In genomic region chr7:151139071-151139521, GRCh38 we compare ENCODE assay signal across 23 cellular contexts. TPM values are rescaled to one million over a fixed set of nuclear protein-coding genes. Genes with fewer than 3 reads are reported as not detected.
DNase-seq lines count a peak whose midpoint lies in the region; ATAC-seq and TF ChIP-seq lines count a peak whose summit lies in the region.
"Had no signal": no experiment of that assay in that cellular context is flagged by ENCODE, and none has a peak within 500 bp of the region (broad histone marks: within the 10 kb centered on the region; RNA-seq: fewer than 3 reads in every experiment).

No MANE protein-coding gene starts in this region.

- TF ChIP-seq CTCF in SK-N-SH (IDR thresholded peaks at IDR 0.05) (no peak), testis (IDR thresholded peaks at IDR 0.05) (no peak)

- no peaks in the 10 kb centered on the region for H3K9me3 Mint-ChIP-seq in T-helper 2 cell treated with Interferon-gamma antibody and Interleukin-4, amounts not matched to agents 5 μg/mL and 100 μg/mL, for 36 hours
- H3K9me3 Mint-ChIP-seq: activated naive CD8-positive, alpha-beta T cell treated with anti-CD3 and anti-CD28 coated beads, Interleukin-2, amount 10 ng/mL, durations not matched to agents 7 days and 5 days; activated T-cell treated with anti-CD3 and anti-CD28 coated beads, Interleukin-2, amount 50 U/mL, for 4 hours; CD8-positive, alpha-beta T cell had no signal

- no peaks in the 10 kb centered on the region for H3K4me1 Mint-ChIP-seq in T-helper 2 cell treated with Interferon-gamma antibody and Interleukin-4, amounts not matched to agents 5 μg/mL and 100 μg/mL, for 36 hours (ENCODE audit: low read depth)
- H3K4me1 Mint-ChIP-seq: activated naive CD8-positive, alpha-beta T cell treated with anti-CD3 and anti-CD28 coated beads, Interleukin-2, amount 10 ng/mL, durations not matched to agents 7 days and 5 days had no signal

- H3K27ac Mint-ChIP-seq in T-helper 2 cell treated with Interferon-gamma antibody and Interleukin-4, amounts not matched to agents 5 μg/mL and 100 μg/mL, for 36 hours = no peak overlapping the region
- H3K27ac Mint-ChIP-seq: activated naive CD8-positive, alpha-beta T cell treated with anti-CD3 and anti-CD28 coated beads, Interleukin-2, amount 10 ng/mL, durations not matched to agents 7 days and 5 days; CD8-positive, alpha-beta T cell had no signal

- H3K9me2 ChIP-seq in SK-N-SH = no peaks in the 10 kb centered on the region

- H3K4me3 Mint-ChIP-seq in T-helper 2 cell treated with Interferon-gamma antibody and Interleukin-4, amounts not matched to agents 5 μg/mL and 100 μg/mL, for 36 hours = no peak overlapping the region
- H3K4me3 Mint-ChIP-seq: activated naive CD8-positive, alpha-beta T cell treated with anti-CD3 and anti-CD28 coated beads, Interleukin-2, amount 10 ng/mL, durations not matched to agents 7 days and 5 days; activated T-cell treated with anti-CD3 and anti-CD28 coated beads, Interleukin-2, amount 50 U/mL, for 4 hours; CD8-positive, alpha-beta T cell had no signal

- H3K4me2 ChIP-seq in SK-N-SH = no peak overlapping the region

- POLR2A ChIA-PET in SK-N-SH (lab: Yijun Ruan, JAX) = no interaction called here

- H3K36me3 Mint-ChIP-seq in T-helper 2 cell treated with Interferon-gamma antibody and Interleukin-4, amounts not matched to agents 5 μg/mL and 100 μg/mL, for 36 hours (ENCODE audit: low read depth) = no peaks in the 10 kb centered on the region
- H3K36me3 Mint-ChIP-seq: activated naive CD8-positive, alpha-beta T cell treated with anti-CD3 and anti-CD28 coated beads, Interleukin-2, amount 10 ng/mL, durations not matched to agents 7 days and 5 days had no signal

- no peak for TF ChIP-seq RAD21 in SK-N-SH (IDR thresholded peaks at IDR 0.05; ENCODE audit: low read length)

- intact Hi-C loops in Right ventricle myocardium superior (cut with DNase I) (no loop called here), Right ventricle myocardium inferior (cut with DNase I) (no loop called here), testis (cut with DNase I; ENCODE audit: low total_unique reads) (no loop called here)

- H3K4me1 ChIP-seq in SK-N-SH (ENCODE audit: control insufficient read depth in 1 of 2, insufficient read depth in 2 of 2, low read depth in 1 of 2, low read length in 1 of 2) (peaks cover 0 to 14% of the 10 kb centered on the region in 2 experiments; a peak in 1 of 4 replicates), testis (peaks cover 18% of the 10 kb centered on the region)
- H3K4me1 ChIP-seq: SJSA1, vagina had no signal

- WGBS in SK-N-SH (ENCODE audit: low lambda C conversion rate) = 91% methylated on average over 9 of the region's 10 CpGs
- 88 to 95% methylated on average over 6 to 10 of the region's 10 CpGs for WGBS in testis, 2 donors

- H3K9me3 ChIP-seq in SK-N-SH (no peaks in the 10 kb centered on the region), testis (no peaks in the 10 kb centered on the region)
- H3K9me3 ChIP-seq: esophagus squamous epithelium, SJSA1, vagina had no signal

- no peak for TF ChIP-seq EP300 in SK-N-SH (IDR thresholded peaks at IDR 0.05; ENCODE audit: borderline replicate concordance in 1 of 2, low read depth in 1 of 2, low read length in 1 of 2)

- ATAC-seq in Right ventricle myocardium superior (ENCODE audit: poor library complexity) (no peak), Right ventricle myocardium inferior (no peak), HG02759 (IDR thresholded peaks at IDR 0.05; ENCODE audit: unreplicated experiment) (no peak)
- ATAC-seq: activated T-cell treated with anti-CD3 and anti-CD28 coated beads, Interleukin-2, amount 50 U/mL, for 4 hours; CD8-positive, alpha-beta T cell had no signal

- H3K4me3 ChIP-seq in SK-N-SH (ENCODE audit: low read depth in 2 of 2, low read length in 1 of 2) = no peak overlapping the region
- no peak overlapping the region for H3K4me3 ChIP-seq in testis
- H3K4me3 ChIP-seq: dorsolateral prefrontal cortex, esophagus squamous epithelium, K562, SJSA1, vagina had no signal

- peaks cover 18 to 93% of the 10 kb centered on the region in 2 experiments for H3K36me3 ChIP-seq in SK-N-SH (replicated peaks in 1 of 2; ENCODE audit: control insufficient read depth in 1 of 2, insufficient read depth in 2 of 2, low read length in 1 of 2)
- no peaks in the 10 kb centered on the region for H3K36me3 ChIP-seq in testis (ENCODE audit: low read depth, missing control alignments)

- DNase-seq in Right ventricle myocardium superior (peak; percentile 26), Right ventricle myocardium inferior (ENCODE audit: missing footprints) (no peak), SK-N-SH (peak; percentile 53), islet precursor cell (peak; percentile 51), testis (peak; percentile 10), NCI-H510A (lab: John Stamatoyannopoulos, UW) (no peak)
- no peak for DNase-seq in T-helper 2 cell treated with Interferon-gamma antibody and Interleukin-4, amounts not matched to agents 5 μg/mL and 100 μg/mL, for 36 hours (ENCODE audit: low spot score)
- DNase-seq: activated CD4-positive, alpha-beta T cell treated with anti-CD3 and anti-CD28 coated beads, Interleukin-2, amount 50 U/mL, for 1 hour; activated naive CD8-positive, alpha-beta T cell treated with anti-CD3 and anti-CD28 coated beads, Interleukin-2, amount 10 ng/mL, durations not matched to agents 7 days and 5 days; DND-41; esophagus squamous epithelium; mesenchymal stem cell; NCI-H2029 treated with DMSO at 0.1 percent for 48 hours; NCI-H524 treated with DMSO at 0.1 percent for 48 hours had no signal

- H3K27me3 ChIP-seq in SK-N-SH (ENCODE audit: insufficient read depth) (no peaks in the 10 kb centered on the region), testis (no peaks in the 10 kb centered on the region)
- H3K27me3 ChIP-seq: dorsolateral prefrontal cortex, esophagus squamous epithelium, SJSA1, vagina had no signal

- CTCF ChIA-PET in SK-N-SH (lab: Yijun Ruan, JAX) = interaction anchor here (0.7 to 10.0 kb wide), 11 partner anchors 9 to 165 kb away, joined by 3 to 73 read pairs (median 8); partner anchors contain the start of gene GBX1

- H2AFZ ChIP-seq in SK-N-SH (ENCODE audit: low read depth) = no peak overlapping the region

- H3K9ac ChIP-seq in SK-N-SH = no peak overlapping the region

- H3K27ac ChIP-seq in SK-N-SH (ENCODE audit: low read depth in 2 of 2, low read length in 1 of 2) (no peak overlapping the region), testis (no peak overlapping the region)
- H3K27ac ChIP-seq: esophagus squamous epithelium, HL-60, SJSA1, vagina had no signal

- no peak for TF ChIP-seq POLR2A in testis (IDR thresholded peaks at IDR 0.05)

- H3K27me3 Mint-ChIP-seq in T-helper 2 cell treated with Interferon-gamma antibody and Interleukin-4, amounts not matched to agents 5 μg/mL and 100 μg/mL, for 36 hours (ENCODE audit: low read depth) = no peaks in the 10 kb centered on the region
- H3K27me3 Mint-ChIP-seq: activated naive CD8-positive, alpha-beta T cell treated with anti-CD3 and anti-CD28 coated beads, Interleukin-2, amount 10 ng/mL, durations not matched to agents 7 days and 5 days had no signal

- H3F3A ChIP-seq in SK-N-SH (replicated peaks; ENCODE audit: insufficient read depth) = peaks cover under 1% of the 10 kb centered on the region

- H3K79me2 ChIP-seq in SK-N-SH (ENCODE audit: insufficient read depth) = no peaks in the 10 kb centered on the region

- no peaks in the 10 kb centered on the region for H4K20me1 ChIP-seq in SK-N-SH (ENCODE audit: insufficient read depth)

TF ChIP-seq in SK-N-SH, 30 proteins besides CTCF, POLR2A, EP300 and RAD21 (continues in another document):
- no peak for TF ChIP-seq TEAD4 (IDR thresholded peaks at IDR 0.05; ENCODE audit: borderline replicate concordance, insufficient read depth)
- no peak for TF ChIP-seq JUND (IDR thresholded peaks at IDR 0.05)
- TF ChIP-seq SMC3 (IDR thresholded peaks at IDR 0.05; ENCODE audit: low read depth, low read length) = no peak
- no peak for TF ChIP-seq RXRA (IDR thresholded peaks at IDR 0.05; ENCODE audit: borderline replicate concordance, low read depth)

RNA-seq across cellular contexts. Expression of gene GBX1, which starts 28.4 kb away (rescaled TPM):
- total RNA-seq in Right ventricle myocardium superior (2.7 TPM), Right ventricle myocardium inferior (2.4 TPM), testis (10 to 100 TPM in 1 of 2 donors, 1 to 10 TPM in 1; 2.9 to 15.6 TPM)
- polyA plus RNA-seq in SK-N-SH (2012; rRNA removed) (not detected in 2 replicates), testis (ENCODE audit: insufficient read depth, low read depth, low replicate concordance) (7.2 TPM)
- polyA plus RNA-seq in SK-N-SH (2012; cell fraction: cytosol; rRNA removed) = not detected in 2 replicates
- not detected in 2 replicates for polyA plus RNA-seq in SK-N-SH (2012; cell fraction: nucleus; rRNA removed)
- total RNA-seq: activated naive CD8-positive, alpha-beta T cell treated with anti-CD3 and anti-CD28 coated beads, Interleukin-2, amount 10 ng/mL, durations not matched to agents 7 days and 5 days; activated T-cell treated with anti-CD3 and anti-CD28 coated beads, Interleukin-2, amount 50 U/mL, for 4 hours; CD8-positive, alpha-beta T cell; esophagus squamous epithelium; K562; SJSA1; vagina had no signal
- polyA plus RNA-seq: K562, neural cell had no signal

RNA-seq across cellular contexts. Expression of gene ASB10, which starts 48.0 kb away (rescaled TPM):
- total RNA-seq in Right ventricle myocardium superior (42.6 TPM), Right ventricle myocardium inferior (41.4 TPM), testis (under 1 TPM in 1 of 2 donors, not detected in 1; 0.39 TPM)
- polyA plus RNA-seq in SK-N-SH (2012; rRNA removed) (not detected in 2 replicates), testis (ENCODE audit: insufficient read depth, low read depth, low replicate concordance) (0.18 TPM)
- not detected in 2 replicates for polyA plus RNA-seq in SK-N-SH (2012; cell fraction: cytosol; rRNA removed)
- polyA plus RNA-seq in SK-N-SH (2012; cell fraction: nucleus; rRNA removed) = not detected in 2 replicates
- total RNA-seq: activated naive CD8-positive, alpha-beta T cell treated with anti-CD3 and anti-CD28 coated beads, Interleukin-2, amount 10 ng/mL, durations not matched to agents 7 days and 5 days; activated T-cell treated with anti-CD3 and anti-CD28 coated beads, Interleukin-2, amount 50 U/mL, for 4 hours; CD8-positive, alpha-beta T cell; esophagus squamous epithelium; K562; SJSA1; vagina had no signal
- polyA plus RNA-seq: K562, neural cell had no signal

RNA-seq across cellular contexts. Expression of gene AGAP3, which starts 52.8 kb away (rescaled TPM):
- total RNA-seq in Right ventricle myocardium superior = 62.7 TPM
- 57.4 TPM for total RNA-seq in Right ventricle myocardium inferior
- 108 and 126 TPM in 2 replicates for polyA plus RNA-seq in SK-N-SH (2012; rRNA removed)
- 61.7 and 84.8 TPM in 2 replicates for polyA plus RNA-seq in SK-N-SH (2012; cell fraction: cytosol; rRNA removed)
- 361 and 701 TPM in 2 replicates for polyA plus RNA-seq in SK-N-SH (2012; cell fraction: nucleus; rRNA removed)
- total RNA-seq in testis = 10 to 100 TPM; 65.6 to 90.5 TPM
- 44.1 TPM for polyA plus RNA-seq in testis (ENCODE audit: insufficient read depth, low read depth, low replicate concordance)

RNA-seq across cellular contexts. Expression of gene TMUB1, which starts 55.8 kb away (rescaled TPM):
- total RNA-seq in Right ventricle myocardium superior = 33.9 TPM
- 35.5 TPM for total RNA-seq in Right ventricle myocardium inferior
- polyA plus RNA-seq in SK-N-SH (2012; rRNA removed) = 37.8 and 60.6 TPM in 2 replicates
- 21.7 and 37.0 TPM in 2 replicates for polyA plus RNA-seq in SK-N-SH (2012; cell fraction: cytosol; rRNA removed)
- polyA plus RNA-seq in SK-N-SH (2012; cell fraction: nucleus; rRNA removed) = 58.0 and 66.2 TPM in 2 replicates
- total RNA-seq in testis = 10 to 100 TPM; 63.2 to 68.7 TPM
- polyA plus RNA-seq in testis (ENCODE audit: insufficient read depth, low read depth, low replicate concordance) = 30.8 TPM

RNA-seq across cellular contexts. Expression of gene FASTK, which starts 58.5 kb away (rescaled TPM):
- total RNA-seq in Right ventricle myocardium superior = 81.1 TPM
- total RNA-seq in Right ventricle myocardium inferior = 79.2 TPM
- polyA plus RNA-seq in SK-N-SH (2012; rRNA removed) = 125 and 148 TPM in 2 replicates
- polyA plus RNA-seq in SK-N-SH (2012; cell fraction: cytosol; rRNA removed) = 34.4 and 60.5 TPM in 2 replicates
- polyA plus RNA-seq in SK-N-SH (2012; cell fraction: nucleus; rRNA removed) = 699 and 1,159 TPM in 2 replicates
- 100 to 1,000 TPM; 114 to 124 TPM for total RNA-seq in testis
- 60.3 TPM for polyA plus RNA-seq in testis (ENCODE audit: insufficient read depth, low read depth, low replicate concordance)

Comparison
In these comparisons a context has a peak if more than half of its experiments do, and no peak if none do; other contexts are left out.
1. DNase-seq: peak in Right ventricle myocardium superior (single experiment), SK-N-SH (single experiment), islet precursor cell (single experiment) and testis (single experiment); none in Right ventricle myocardium inferior (single experiment), T-helper 2 cell treated with Interferon-gamma antibody and Interleukin-4, amounts not matched to agents 5 μg/mL and 100 μg/mL, for 36 hours (single experiment) and NCI-H510A (single experiment).
2. RNA of gene ASB10, which starts 48.0 kb away (total RNA-seq): 42.6 TPM in Right ventricle myocardium superior (single experiment) and 41.4 TPM in Right ventricle myocardium inferior (single experiment); 0.39 TPM in testis; every median in the first group is over 10 times any median in the second.